10 cellular contexts compared by ENCODE assay signal in genomic region chr3:139037478-139037877, GRCh38. TPM values are rescaled to one million over a fixed set of nuclear protein-coding genes. Genes with fewer than 3 reads are reported as not detected.
"Had no signal": no experiment of that assay in that cellular context is flagged by ENCODE, and none has a peak within 500 bp of the region (broad histone marks: within the 10 kb centered on the region; RNA-seq: fewer than 3 reads in every experiment).

No MANE protein-coding gene starts in this region.

- H3K4me1 Mint-ChIP-seq: IgD-negative memory B cell had no signal

- H3K4me2 ChIP-seq: KMS-11 had no signal

- ATAC-seq: HepG2 had no signal

- H3K4me3 Mint-ChIP-seq: IgD-negative memory B cell had no signal

- DNase-seq: IMR-90, KBM-7, KG1 had no signal

- H3K27ac ChIP-seq: HL-60, KMS-11 had no signal

- H3K27ac Mint-ChIP-seq: IgD-negative memory B cell had no signal

- FAIRE-seq: HepG2, HTR-8/SVneo had no signal

- H3K36me3 Mint-ChIP-seq: IgD-negative memory B cell had no signal

- H3K9ac ChIP-seq: KMS-11 had no signal

- H3K27me3 Mint-ChIP-seq: IgD-negative memory B cell had no signal

RNA-seq across cellular contexts. Expression of gene PRR23C, which starts 7.2 kb away (rescaled TPM):
- total RNA-seq: HepG2, HT-29, HT1080, IMR-90 had no signal
- polyA plus RNA-seq: HepG2, IgD-negative memory B cell, IMR-90 had no signal

RNA-seq across cellular contexts. Expression of gene PRR23B, which starts 16.8 kb away (rescaled TPM):
- total RNA-seq: HepG2, HT-29, HT1080, IMR-90 had no signal
- polyA plus RNA-seq: HepG2, IgD-negative memory B cell, IMR-90 had no signal

RNA-seq across cellular contexts. Expression of gene PRR23A, which starts 31.4 kb away (rescaled TPM):
- total RNA-seq: HepG2, HT-29, HT1080, IMR-90 had no signal
- polyA plus RNA-seq: HepG2, IgD-negative memory B cell, IMR-90 had no signal
